ENCODE assay signal across 32 cellular contexts in genomic region chr19:28429356-28429755, GRCh38.
"Had no signal": no experiment of that assay in that cellular context is flagged by ENCODE, and none has a peak within 500 bp of the region (broad histone marks: within the 10 kb centered on the region; RNA-seq: fewer than 3 reads in every experiment).

No MANE protein-coding gene starts in this region.

- H3K27ac Mint-ChIP-seq: activated B cell treated with CpG ODN at 0.5 μM for 24 hours; activated naive CD8-positive, alpha-beta T cell treated with anti-CD3 and anti-CD28 coated beads for 36 hours; activated T-cell treated with anti-CD3 and anti-CD28 coated beads, Interleukin-2, amount 50 U/mL, for 72 hours; effector memory CD8-positive, alpha-beta T cell; nephron; progenitor cell of endocrine pancreas; stimulated activated effector memory CD8-positive, alpha-beta T cell treated with anti-CD3 and anti-CD28 coated beads, Interleukin-12 subunit alpha, Interleukin-12 subunit beta, amount 100 ng/mL, for 72 hours; stimulated activated naive CD8-positive, alpha-beta T cell treated with anti-CD3 and anti-CD28 coated beads, Interleukin-15, amount 100 ng/mL, for 72 hours; T-helper 2 cell treated with Interferon-gamma antibody and Interleukin-4, amounts not matched to agents 5 μg/mL and 100 μg/mL, for 36 hours; type B pancreatic cell had no signal

- H3K27me3 Mint-ChIP-seq: activated B cell treated with CpG ODN at 0.5 μM for 24 hours; activated naive CD8-positive, alpha-beta T cell treated with anti-CD3 and anti-CD28 coated beads for 36 hours; progenitor cell of endocrine pancreas had no signal

- H3K36me3 ChIP-seq: adrenal gland, ascending aorta, cardiac muscle cell, colonic mucosa, gastroesophageal sphincter, ovary, vagina had no signal

- H3K27me3 ChIP-seq: adrenal gland, ascending aorta, cardiac muscle cell, colonic mucosa, ovary, vagina had no signal

- H3K27ac ChIP-seq: adrenal gland, ascending aorta, cardiac muscle cell, colonic mucosa, dorsolateral prefrontal cortex, gastroesophageal sphincter, ovary, skin epidermis, vagina had no signal

- H3K36me3 Mint-ChIP-seq: activated naive CD8-positive, alpha-beta T cell treated with anti-CD3 and anti-CD28 coated beads for 36 hours; brain; stimulated activated effector memory CD8-positive, alpha-beta T cell treated with anti-CD3 and anti-CD28 coated beads, Interleukin-12 subunit alpha, Interleukin-12 subunit beta, amount 100 ng/mL, for 72 hours had no signal

- ATAC-seq: activated T-cell treated with anti-CD3 and anti-CD28 coated beads, Interleukin-2, amount 50 U/mL, for 72 hours; effector memory CD8-positive, alpha-beta T cell; gastroesophageal sphincter; left cardiac atrium; sciatic nerve; stimulated activated effector memory CD8-positive, alpha-beta T cell treated with anti-CD3 and anti-CD28 coated beads, Interleukin-12 subunit alpha, Interleukin-12 subunit beta, amount 100 ng/mL, for 72 hours; stimulated activated naive CD8-positive, alpha-beta T cell treated with anti-CD3 and anti-CD28 coated beads, Interleukin-15, amount 100 ng/mL, for 72 hours had no signal

- H3K9me3 ChIP-seq: adrenal gland, ascending aorta, colonic mucosa, gastroesophageal sphincter, ovary, vagina had no signal

- H3K4me1 Mint-ChIP-seq: activated B cell treated with CpG ODN at 0.5 μM for 24 hours; activated naive CD8-positive, alpha-beta T cell treated with anti-CD3 and anti-CD28 coated beads for 36 hours; stimulated activated naive CD8-positive, alpha-beta T cell treated with anti-CD3 and anti-CD28 coated beads, Interleukin-15, amount 100 ng/mL, for 72 hours had no signal

- H3K4me1 ChIP-seq: adrenal gland, ascending aorta, colonic mucosa, gastroesophageal sphincter, vagina had no signal

- DNase-seq: activated B cell treated with CpG ODN at 0.5 μM for 24 hours; activated CD4-positive, alpha-beta T cell treated with anti-CD3 and anti-CD28 coated beads, Interleukin-2, amount 50 U/mL, for 4 hours; activated naive CD4-positive, alpha-beta T cell; activated naive CD8-positive, alpha-beta T cell treated with anti-CD3 and anti-CD28 coated beads for 36 hours; activated T-cell treated with anti-CD3 and anti-CD28 coated beads for 4 hours; activated T-cell treated with anti-CD3 and anti-CD28 coated beads, Interleukin-2, amount 50 U/mL, for 72 hours; adrenal gland; cerebellar nuclear complex; colonic mucosa; dorsolateral prefrontal cortex; effector memory CD8-positive, alpha-beta T cell; erythroblast; hippocampal formation; left cardiac atrium; mammary epithelial cell; ovary; stimulated activated CD4-positive, alpha-beta T cell treated with anti-CD3 and anti-CD28 coated beads, Interleukin-12 subunit alpha, Interleukin-12 subunit beta, amount 100 ng/mL, for 4 hours; stimulated activated CD4-positive, alpha-beta T cell treated with anti-CD3 and anti-CD28 coated beads, Interleukin-4, amount 100 ng/mL, for 24 hours; stimulated activated naive CD8-positive, alpha-beta T cell treated with anti-CD3 and anti-CD28 coated beads, Interleukin-15, amount 100 ng/mL, for 72 hours; substantia nigra had no signal

- H3K9me3 Mint-ChIP-seq: T-helper 2 cell treated with Interferon-gamma antibody and Interleukin-4, amounts not matched to agents 5 μg/mL and 100 μg/mL, for 36 hours had no signal

- H3K4me3 ChIP-seq: adrenal gland, ascending aorta, cardiac muscle cell, colonic mucosa, dorsolateral prefrontal cortex, gastroesophageal sphincter, ovary, skin epidermis, vagina had no signal

- H3K4me3 Mint-ChIP-seq: activated B cell treated with CpG ODN at 0.5 μM for 24 hours; activated naive CD8-positive, alpha-beta T cell treated with anti-CD3 and anti-CD28 coated beads for 36 hours; activated T-cell treated with anti-CD3 and anti-CD28 coated beads, Interleukin-2, amount 50 U/mL, for 72 hours; brain; effector memory CD8-positive, alpha-beta T cell; nephron; stimulated activated effector memory CD8-positive, alpha-beta T cell treated with anti-CD3 and anti-CD28 coated beads, Interleukin-12 subunit alpha, Interleukin-12 subunit beta, amount 100 ng/mL, for 72 hours; stimulated activated naive CD8-positive, alpha-beta T cell treated with anti-CD3 and anti-CD28 coated beads, Interleukin-15, amount 100 ng/mL, for 72 hours; T-helper 2 cell treated with Interferon-gamma antibody and Interleukin-4, amounts not matched to agents 5 μg/mL and 100 μg/mL, for 36 hours; type B pancreatic cell had no signal
